ENCODE assay signal across 8 cellular contexts in the genomic region with DNA sequence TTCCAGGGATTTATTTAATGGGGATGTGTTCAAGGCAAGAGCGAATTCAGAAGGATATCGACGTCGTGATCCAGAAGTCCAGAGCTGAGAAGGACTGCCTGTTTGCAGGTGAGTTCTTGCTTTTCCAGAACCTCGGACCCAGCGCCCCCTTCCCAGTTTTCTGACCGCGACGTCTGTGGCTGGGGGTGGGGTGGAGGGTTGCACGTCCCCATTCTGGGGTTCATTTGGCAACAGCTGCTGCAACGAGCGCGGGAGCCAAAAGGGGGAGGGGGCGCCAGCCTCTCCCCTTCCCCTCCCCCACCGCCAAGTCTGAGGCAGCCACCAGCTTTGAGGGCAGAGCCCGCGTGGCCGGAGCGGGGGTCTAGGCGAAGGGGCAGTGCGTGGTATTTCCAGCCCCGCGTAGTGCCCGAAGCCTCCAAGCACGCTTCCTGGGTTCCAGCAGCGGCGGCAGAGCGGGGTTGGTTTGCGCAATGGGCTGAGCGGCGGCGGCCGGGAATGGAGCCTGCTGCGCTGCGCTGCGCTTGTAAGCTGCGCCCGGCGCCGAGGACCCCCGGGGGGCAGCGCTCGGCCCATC. TPM values are rescaled to one million over a fixed set of nuclear protein-coding genes. Genes with fewer than 3 reads are reported as not detected.
DNase-seq lines count a peak whose midpoint lies in the region; ATAC-seq and TF ChIP-seq lines count a peak whose summit lies in the region.

No MANE protein-coding gene starts in this region.

- peaks cover 23% of the 10 kb centered on the region for H3K36me3 Mint-ChIP-seq in activated naive CD8-positive, alpha-beta T cell treated with anti-CD3 and anti-CD28 coated beads, Interleukin-2, amount 10 ng/mL, durations not matched to agents 7 days and 5 days

- peaks cover 33% of the 10 kb centered on the region for H3K4me1 Mint-ChIP-seq in activated naive CD8-positive, alpha-beta T cell treated with anti-CD3 and anti-CD28 coated beads, Interleukin-2, amount 10 ng/mL, durations not matched to agents 7 days and 5 days

- peak overlapping the region; percentile 94 for H3K4me3 Mint-ChIP-seq in activated naive CD8-positive, alpha-beta T cell treated with anti-CD3 and anti-CD28 coated beads, Interleukin-2, amount 10 ng/mL, durations not matched to agents 7 days and 5 days

- no peaks in the 10 kb centered on the region for H3K27me3 Mint-ChIP-seq in activated naive CD8-positive, alpha-beta T cell treated with anti-CD3 and anti-CD28 coated beads, Interleukin-2, amount 10 ng/mL, durations not matched to agents 7 days and 5 days

- H3K27me3 ChIP-seq in left ventricle myocardium inferior (ENCODE audit: low read depth) (no peaks in the 10 kb centered on the region), psoas muscle (ENCODE audit: insufficient read depth in 3 of 3, low read length in 2 of 3) (peaks cover 0 to 7% (median 0%) of the 10 kb centered on the region in 3 donors)

- no peaks in the 10 kb centered on the region for H3K9me3 Mint-ChIP-seq in activated naive CD8-positive, alpha-beta T cell treated with anti-CD3 and anti-CD28 coated beads, Interleukin-2, amount 10 ng/mL, durations not matched to agents 7 days and 5 days

- ATAC-seq in GM18520 (IDR thresholded peaks at IDR 0.05; ENCODE audit: unreplicated experiment) (peak; percentile 25), HG03045 (IDR thresholded peaks at IDR 0.05; ENCODE audit: unreplicated experiment) (peak; percentile 48), psoas muscle (peak in 2 of 4 donors; percentile 43 to 74)
- ATAC-seq in activated naive CD8-positive, alpha-beta T cell treated with anti-CD3 and anti-CD28 coated beads, Interleukin-2, amount 10 ng/mL, durations not matched to agents 7 days and 5 days (ENCODE audit: low read depth): peak; percentile 39

- DNase-seq in AG08396 (ENCODE audit: low spot score) (peak; percentile 47), NCI-H69 (lab: John Stamatoyannopoulos, UW) (peak; percentile 65), left ventricle myocardium inferior (peak; percentile 70), psoas muscle (peak; percentile 65 to 78), GM19240 (ENCODE audit: insufficient read length, low spot score) (no peak)
- no peak for DNase-seq in activated naive CD8-positive, alpha-beta T cell treated with anti-CD3 and anti-CD28 coated beads, Interleukin-2, amount 10 ng/mL, durations not matched to agents 7 days and 5 days

- H3K36me3 ChIP-seq in left ventricle myocardium inferior (no peaks in the 10 kb centered on the region), psoas muscle (ENCODE audit: insufficient read depth in 1 of 2, low read depth in 1 of 2) (no peaks in the 10 kb centered on the region)

- H3K4me3 ChIP-seq in left ventricle myocardium inferior (peak overlapping the region; percentile 82), psoas muscle (peak overlapping the region; percentile 73)

- peak overlapping the region; percentile 98 for H3K27ac Mint-ChIP-seq in activated naive CD8-positive, alpha-beta T cell treated with anti-CD3 and anti-CD28 coated beads, Interleukin-2, amount 10 ng/mL, durations not matched to agents 7 days and 5 days

- POLR2A ChIA-PET in activated naive CD8-positive, alpha-beta T cell treated with anti-CD3 and anti-CD28 coated beads, Interleukin-2, amount 10 ng/mL, durations not matched to agents 7 days and 5 days (lab: Charles Lee): interaction anchor here (0.6 to 4.0 kb wide), 10 partner anchors 23 to 239 kb away, joined by 3 to 34 read pairs (median 4); a partner anchor contains a TSS

- H3K9me3 ChIP-seq in left ventricle myocardium inferior (replicated peaks): no peaks in the 10 kb centered on the region
- H3K9me3 ChIP-seq in psoas muscle: no peaks in the 10 kb centered on the region

- H3K27ac ChIP-seq in left ventricle myocardium inferior (replicated peaks): peak overlapping the region; percentile 75
- H3K27ac ChIP-seq in psoas muscle: peak overlapping the region; percentile 34

- H3K4me1 ChIP-seq in left ventricle myocardium inferior (peaks cover 48% of the 10 kb centered on the region), psoas muscle (no peaks in the 10 kb centered on the region)

- 0% methylated on average over 17 to 43 of the region's 43 CpGs for WGBS in psoas muscle, 3 donors

- intact Hi-C loops in left ventricle myocardium inferior (cut with micrococcal nuclease): no loop called here
- intact Hi-C loops in psoas muscle (cut with DNase I): no loop called here

- TF ChIP-seq CTCF in left ventricle myocardium inferior (IDR thresholded peaks at IDR 0.05; ENCODE audit: borderline replicate concordance) (no peak), psoas muscle (IDR thresholded peaks at IDR 0.05) (no peak)

RNA-seq across cellular contexts. Expression of a gene that starts 0.7 kb away (rescaled TPM):
- total RNA-seq in activated naive CD8-positive, alpha-beta T cell treated with anti-CD3 and anti-CD28 coated beads, Interleukin-2, amount 10 ng/mL, durations not matched to agents 7 days and 5 days: 100 to 1,000 TPM; 159 to 178 TPM
- 6.6 TPM for total RNA-seq in left ventricle myocardium inferior
- total RNA-seq in psoas muscle: 1 to 10 TPM; 1.5 to 4.7 (median 2.4) TPM
- polyA plus RNA-seq in psoas muscle: under 1 TPM; 0.52 to 0.61 (median 0.55) TPM

Comparison
In these comparisons a context has a peak if more than half of its experiments do, and no peak if none do; other contexts are left out.
1. DNase-seq: peak in AG08396 (single experiment), NCI-H69 (single experiment), left ventricle myocardium inferior (single experiment) and psoas muscle (2 of 2); none in activated naive CD8-positive, alpha-beta T cell treated with anti-CD3 and anti-CD28 coated beads, Interleukin-2, amount 10 ng/mL, durations not matched to agents 7 days and 5 days (single experiment) and GM19240 (single experiment).
2. RNA of a gene that starts 0.7 kb away (total RNA-seq): 159 to 178 TPM in activated naive CD8-positive, alpha-beta T cell treated with anti-CD3 and anti-CD28 coated beads, Interleukin-2, amount 10 ng/mL, durations not matched to agents 7 days and 5 days; 6.6 TPM in left ventricle myocardium inferior (single experiment) and 1.5 to 4.7 TPM in psoas muscle; every median in the first group is over 10 times any median in the second.